Comparison of ENCODE assay signal across 11 cellular contexts in the genomic region with DNA sequence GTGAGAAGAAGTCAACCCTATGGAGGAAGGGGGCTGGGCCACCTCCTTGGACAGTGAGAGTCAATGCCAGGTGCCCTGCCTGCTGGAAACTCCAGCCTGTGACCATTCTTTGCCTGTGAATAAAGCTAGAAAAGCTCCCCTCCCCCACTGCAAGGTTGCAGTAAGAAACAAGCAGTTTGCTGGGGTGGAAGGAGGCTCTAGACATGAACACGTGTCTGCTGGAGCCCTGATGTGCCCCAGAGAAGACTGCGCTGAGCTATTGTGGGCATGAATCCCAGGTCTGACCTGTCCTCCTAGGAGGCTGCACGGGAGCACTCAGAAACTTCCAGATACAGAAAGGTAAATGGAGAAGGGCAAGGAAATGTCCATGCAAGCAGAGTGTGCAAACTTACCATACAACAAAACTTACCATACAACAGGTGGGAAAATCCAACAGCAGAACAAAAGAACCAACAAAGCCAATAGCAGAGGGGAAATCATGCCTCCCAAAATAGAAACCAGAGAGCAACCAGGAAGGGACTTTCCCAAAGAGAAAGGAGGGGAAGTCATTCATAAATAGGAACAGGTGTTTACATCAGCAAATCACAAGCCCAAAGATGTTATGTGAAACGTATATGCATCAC.
DNase-seq lines count a peak whose midpoint lies in the region; ATAC-seq and TF ChIP-seq lines count a peak whose summit lies in the region.
"Had no signal": no experiment of that assay in that cellular context is flagged by ENCODE, and none has a peak within 500 bp of the region (broad histone marks: within the 10 kb centered on the region; RNA-seq: fewer than 3 reads in every experiment).

No MANE protein-coding gene starts in this region.

- H3K4me1 ChIP-seq in spleen = peaks cover 0 to 13% (median 4%) of the 10 kb centered on the region in 6 donors
- H3K4me1 ChIP-seq: psoas muscle had no signal

- H3K4me1 Mint-ChIP-seq in central memory CD8-positive, alpha-beta T cell = peaks cover 8% of the 10 kb centered on the region
- H3K4me1 Mint-ChIP-seq in nephron progenitor cell = peaks cover 27% of the 10 kb centered on the region

- DNase-seq in GM13977 (ENCODE audit: low spot score) = peak; percentile 49
- DNase-seq in central memory CD8-positive, alpha-beta T cell (ENCODE audit: low spot score in 2 of 2) = no peak
- no peak for DNase-seq in spleen
- no peak for DNase-seq in omental fat pad (ENCODE audit: low spot score)
- DNase-seq in nephron progenitor cell = no peak
- no peak for DNase-seq in superior temporal gyrus (ENCODE audit: extremely low spot score)
- DNase-seq: dorsolateral prefrontal cortex, IMR-90, psoas muscle had no signal

- no peak overlapping the region for H3K4me3 ChIP-seq in spleen
- H3K4me3 ChIP-seq: dorsolateral prefrontal cortex, psoas muscle had no signal

- no peak overlapping the region for H3K27ac ChIP-seq in spleen
- H3K27ac ChIP-seq: dorsolateral prefrontal cortex, psoas muscle had no signal

- in situ Hi-C loops in GM13977 (cut with MboI; ENCODE audit: low pct_unique_long_range_greater_than_20kb, low sequenced_read_pairs, unreplicated experiment) = no loop called here

- ATAC-seq in GM19463 (IDR thresholded peaks at IDR 0.05; ENCODE audit: unreplicated experiment) (peak; percentile 70), HG03097 (IDR thresholded peaks at IDR 0.05; ENCODE audit: low FRiP score, unreplicated experiment) (peak; percentile 71), omental fat pad (ENCODE audit: low FRiP score) (no peak)
- no peak for ATAC-seq in central memory CD8-positive, alpha-beta T cell (replicated peaks; ENCODE audit: extremely low read depth, poor library complexity, severe bottlenecking)
- ATAC-seq: psoas muscle had no signal

- H3K9me3 ChIP-seq in spleen = no peaks in the 10 kb centered on the region
- H3K9me3 ChIP-seq: psoas muscle had no signal

- H3K36me3 Mint-ChIP-seq in central memory CD8-positive, alpha-beta T cell (ENCODE audit: insufficient read depth) = peaks cover 3% of the 10 kb centered on the region
- peaks cover 22% of the 10 kb centered on the region for H3K36me3 Mint-ChIP-seq in nephron progenitor cell (ENCODE audit: low read depth)

- H3K27ac Mint-ChIP-seq in central memory CD8-positive, alpha-beta T cell (ENCODE audit: low read depth) = peak overlapping the region; percentile 6
- H3K27ac Mint-ChIP-seq in nephron progenitor cell = no peak overlapping the region

- H3K4me3 Mint-ChIP-seq in central memory CD8-positive, alpha-beta T cell = no peak overlapping the region
- no peak overlapping the region for H3K4me3 Mint-ChIP-seq in nephron progenitor cell

- no peaks in the 10 kb centered on the region for H3K27me3 ChIP-seq in spleen (replicated peaks in 1 of 7)

- intact Hi-C loops in spleen (cut with DNase I; ENCODE audit: low total_unique reads) = no loop called here

- no peaks in the 10 kb centered on the region for H3K36me3 ChIP-seq in spleen

- WGBS in spleen, 5 donors = 40 to 48% (median 45%) methylated on average over 4 of the region's 4 CpGs

- TF ChIP-seq POLR2A in spleen (IDR thresholded peaks at IDR 0.05) = no peak

- H3K9me3 Mint-ChIP-seq in central memory CD8-positive, alpha-beta T cell = no peaks in the 10 kb centered on the region
- peaks cover 34% of the 10 kb centered on the region for H3K9me3 Mint-ChIP-seq in nephron progenitor cell

- no peak for TF ChIP-seq CTCF in GM13977 (IDR thresholded peaks at IDR 0.05; ENCODE audit: extremely low read depth, insufficient read depth, missing control alignments)
- no peak for TF ChIP-seq CTCF in spleen (IDR thresholded peaks at IDR 0.05 in 8 of 11, conservative IDR thresholded peaks at IDR 0.05 in 3 of 11)
- TF ChIP-seq CTCF in omental fat pad (IDR thresholded peaks at IDR 0.05) = no peak
- TF ChIP-seq CTCF in nephron progenitor cell (IDR thresholded peaks at IDR 0.05) = no peak

- H3K27me3 Mint-ChIP-seq in central memory CD8-positive, alpha-beta T cell = no peaks in the 10 kb centered on the region
- peaks cover 24% of the 10 kb centered on the region for H3K27me3 Mint-ChIP-seq in nephron progenitor cell (ENCODE audit: low read depth, poor library complexity)

Comparison
In these comparisons a context has a peak if more than half of its experiments do, and no peak if none do; other contexts are left out.
1. ATAC-seq: peak in GM19463 (single experiment) and HG03097 (single experiment); none in central memory CD8-positive, alpha-beta T cell (single experiment) and omental fat pad (single experiment).